19 cellular contexts compared by ENCODE assay signal in genomic region chr11:9756461-9756860, GRCh38.
DNase-seq lines count a peak whose midpoint lies in the region; ATAC-seq, FAIRE-seq and TF ChIP-seq lines count a peak whose summit lies in the region.
"Had no signal": no experiment of that assay in that cellular context is flagged by ENCODE, and none has a peak within 500 bp of the region (broad histone marks: within the 10 kb centered on the region; RNA-seq: fewer than 3 reads in every experiment).

No MANE protein-coding gene starts in this region.

- WGBS in heart left ventricle, 4 donors = 91 to 96% (median 94%) methylated on average over 5 of the region's 5 CpGs

- no peak for TF ChIP-seq POLR2A in heart left ventricle (IDR thresholded peaks at IDR 0.05)

- no peaks in the 10 kb centered on the region for H3K9me3 Mint-ChIP-seq in activated naive CD8-positive, alpha-beta T cell (ENCODE audit: low read depth)
- no peaks in the 10 kb centered on the region for H3K9me3 Mint-ChIP-seq in activated naive CD8-positive, alpha-beta T cell treated with anti-CD3 and anti-CD28 coated beads for 36 hours
- no peaks in the 10 kb centered on the region for H3K9me3 Mint-ChIP-seq in nephron progenitor cell

- peaks cover 4 to 68% (median 38%) of the 10 kb centered on the region in 12 donors for H3K4me1 ChIP-seq in heart left ventricle

- H3K27me3 Mint-ChIP-seq in activated naive CD8-positive, alpha-beta T cell = no peaks in the 10 kb centered on the region
- no peaks in the 10 kb centered on the region for H3K27me3 Mint-ChIP-seq in activated naive CD8-positive, alpha-beta T cell treated with anti-CD3 and anti-CD28 coated beads for 36 hours
- H3K27me3 Mint-ChIP-seq in nephron progenitor cell (ENCODE audit: low read depth, poor library complexity) = peaks cover 5% of the 10 kb centered on the region

- intact Hi-C loops in heart left ventricle (cut with DNase I) = loop anchor here (5.0 to 10.0 kb wide), 10 partner anchors 46 to 571 kb away; partner anchors contain the start of genes ADM (in 4 of the 10) and WEE1 (in 1 of the 10)

- FAIRE-seq in bronchial epithelial cell (lab: Jason Lieb, UNC) = no peak
- FAIRE-seq: HepG2 had no signal

- H3K27ac Mint-ChIP-seq in activated naive CD8-positive, alpha-beta T cell = peak overlapping the region; percentile 22
- no peak overlapping the region for H3K27ac Mint-ChIP-seq in activated naive CD8-positive, alpha-beta T cell treated with anti-CD3 and anti-CD28 coated beads for 36 hours
- peak overlapping the region; percentile 38 for H3K27ac Mint-ChIP-seq in nephron progenitor cell

- H3K27me3 ChIP-seq in bronchial epithelial cell (ENCODE audit: control insufficient read depth, insufficient read depth, low read length) (no peaks in the 10 kb centered on the region), heart left ventricle (no peaks in the 10 kb centered on the region)
- H3K27me3 ChIP-seq: upper lobe of right lung had no signal

- no peaks in the 10 kb centered on the region for H3K9me3 ChIP-seq in heart left ventricle
- H3K9me3 ChIP-seq: mucosa of descending colon, prostate gland, SK-N-SH, upper lobe of right lung had no signal

- no peaks in the 10 kb centered on the region for H3K36me3 Mint-ChIP-seq in activated naive CD8-positive, alpha-beta T cell
- H3K36me3 Mint-ChIP-seq in activated naive CD8-positive, alpha-beta T cell treated with anti-CD3 and anti-CD28 coated beads for 36 hours = peaks cover 14% of the 10 kb centered on the region
- no peaks in the 10 kb centered on the region for H3K36me3 Mint-ChIP-seq in nephron progenitor cell (ENCODE audit: low read depth)

- DNase-seq in activated naive CD8-positive, alpha-beta T cell treated with anti-CD3 and anti-CD28 coated beads for 36 hours = no peak
- DNase-seq in bronchial epithelial cell (ENCODE audit: low read depth) = peak; percentile 77
- no peak for DNase-seq in nephron progenitor cell
- DNase-seq in mucosa of gallbladder (ENCODE audit: low spot score) = no peak
- no peak for DNase-seq in NCI-H1694 treated with DMSO at 0.1 percent for 48 hours (lab: John Stamatoyannopoulos, UW)
- no peak for DNase-seq in heart left ventricle
- DNase-seq: activated naive CD4-positive, alpha-beta T cell treated with anti-CD3 and anti-CD28 coated beads, Interleukin-2, amount 50 U/mL, for 16 hours; Caco-2; glutamatergic neuron; GOT3; mucosa of descending colon; NCI-H2227 treated with DMSO at 0.1 percent for 48 hours; SK-N-SH; upper lobe of right lung had no signal

- H3K4me1 Mint-ChIP-seq in activated naive CD8-positive, alpha-beta T cell (ENCODE audit: low read depth) = peaks cover 34% of the 10 kb centered on the region
- H3K4me1 Mint-ChIP-seq in activated naive CD8-positive, alpha-beta T cell treated with anti-CD3 and anti-CD28 coated beads for 36 hours = peaks cover 51% of the 10 kb centered on the region
- H3K4me1 Mint-ChIP-seq in nephron progenitor cell = peaks cover 46% of the 10 kb centered on the region

- no peaks in the 10 kb centered on the region for H3K36me3 ChIP-seq in bronchial epithelial cell (ENCODE audit: control insufficient read depth, insufficient read depth, low read length)
- H3K36me3 ChIP-seq in heart left ventricle = peaks cover 0 to 15% (median 8%) of the 10 kb centered on the region in 9 donors
- H3K36me3 ChIP-seq: prostate gland had no signal

- no peak overlapping the region for H3K4me3 Mint-ChIP-seq in activated naive CD8-positive, alpha-beta T cell
- H3K4me3 Mint-ChIP-seq in activated naive CD8-positive, alpha-beta T cell treated with anti-CD3 and anti-CD28 coated beads for 36 hours = no peak overlapping the region
- no peak overlapping the region for H3K4me3 Mint-ChIP-seq in nephron progenitor cell

- ATAC-seq in heart left ventricle (no peak), HG03039 (IDR thresholded peaks at IDR 0.05; ENCODE audit: unreplicated experiment) (no peak)
- ATAC-seq: HepG2, mucosa of descending colon, upper lobe of right lung had no signal

- peak overlapping the region in 1 of 12 donors; percentile 23 for H3K27ac ChIP-seq in heart left ventricle
- H3K27ac ChIP-seq: prostate gland, upper lobe of right lung, VCaP had no signal

- no peak overlapping the region for H3K4me3 ChIP-seq in bronchial epithelial cell (ENCODE audit: low read depth, low read length)
- no peak overlapping the region for H3K4me3 ChIP-seq in heart left ventricle
- H3K4me3 ChIP-seq: mucosa of descending colon, prostate gland, upper lobe of right lung had no signal

- no peak for TF ChIP-seq CTCF in bronchial epithelial cell (IDR thresholded peaks at IDR 0.05; ENCODE audit: insufficient read depth, low read length, severe bottlenecking)
- no peak for TF ChIP-seq CTCF in nephron progenitor cell (IDR thresholded peaks at IDR 0.05)
- TF ChIP-seq CTCF in heart left ventricle (IDR thresholded peaks at IDR 0.05) = no peak
